1 cellular context compared by ENCODE assay signal in genomic region chr1:54871275-54872040, GRCh38.
TF ChIP-seq lines count a peak whose summit lies in the region.

No MANE protein-coding gene starts in this region.

TF ChIP-seq in IMR-90, 13 proteins besides CTCF, POLR2A, EP300 and RAD21 (continued from another document):
- TF ChIP-seq ELK1 (IDR thresholded peaks at IDR 0.05; ENCODE audit: borderline replicate concordance, low read depth, low read length) (no peak), MAZ (IDR thresholded peaks at IDR 0.05; ENCODE audit: borderline replicate concordance, low read depth, low read length) (no peak), RCOR1 (IDR thresholded peaks at IDR 0.05; ENCODE audit: insufficient replicate concordance, low read length) (no peak), NFE2L2 (IDR thresholded peaks at IDR 0.05; ENCODE audit: low read depth, low read length) (no peak), BHLHE40 (IDR thresholded peaks at IDR 0.05; ENCODE audit: low read depth, low read length) (no peak), MXI1 (IDR thresholded peaks at IDR 0.05; ENCODE audit: borderline replicate concordance, low read depth, low read length) (no peak), RFX5 (IDR thresholded peaks at IDR 0.05; ENCODE audit: low read depth, low read length) (no peak), CHD1 (IDR thresholded peaks at IDR 0.05; ENCODE audit: low read depth, low read length) (no peak), SMC3 (IDR thresholded peaks at IDR 0.05; ENCODE audit: low read depth, low read length) (no peak)
TF ChIP-seq in IMR-90: peak in this region for 0.
